5 cellular contexts compared by ENCODE assay signal in the genomic region with DNA sequence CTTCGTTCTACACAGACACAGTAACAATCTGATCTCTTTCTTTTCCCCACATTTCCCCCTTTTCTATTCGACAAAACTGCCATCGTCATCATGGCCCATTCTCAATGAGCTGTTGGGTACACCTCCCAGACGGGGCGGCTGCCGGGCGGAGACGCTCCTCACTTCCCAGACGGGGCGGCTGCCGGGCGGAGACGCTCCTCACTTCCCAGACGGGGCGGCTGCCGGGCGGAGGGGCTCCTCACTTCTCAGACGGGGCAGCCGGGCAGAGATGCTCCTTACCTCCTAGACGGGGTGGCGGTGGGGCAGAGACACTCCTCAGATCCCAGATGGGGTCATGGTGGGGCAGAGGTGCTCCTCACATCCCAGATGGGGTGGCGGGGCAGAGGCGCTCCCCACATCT. TPM values are rescaled to one million over a fixed set of nuclear protein-coding genes. Genes with fewer than 3 reads are reported as not detected.
DNase-seq lines count a peak whose midpoint lies in the region; ATAC-seq and TF ChIP-seq lines count a peak whose summit lies in the region.
"Not testable (repeated sequence)": the region's sequence is repeated elsewhere in the genome, so short reads cannot be mapped to it uniquely, and the experiment has no call there.

No MANE protein-coding gene starts in this region.

- H3K4me3 ChIP-seq in HEK293 (ENCODE audit: low read depth, low read length); WERI-Rb-1 (ENCODE audit: low read depth, low read length): not testable (repeated sequence)

- H3K36me3 ChIP-seq in HEK293 (ENCODE audit: control insufficient read depth in 2 of 2, insufficient read depth in 1 of 2, low read length in 2 of 2); WERI-Rb-1: not testable (repeated sequence)

- not testable (repeated sequence) for DNase-seq in T-helper 17 cell, WERI-Rb-1, glutamatergic neuron

- intact Hi-C loops in dendritic cell treated with granulocyte-macrophage colony-stimulating factor and Interleukin-4, amounts not matched to agents 40 ng/mL and 50 ng/mL, for 4 days (cut with micrococcal nuclease), result not testable (repeated sequence)

- H3K4me3 Mint-ChIP-seq in T-helper 17 cell; dendritic cell treated with granulocyte-macrophage colony-stimulating factor and Interleukin-4, amounts not matched to agents 40 ng/mL and 50 ng/mL, for 4 days; glutamatergic neuron (ENCODE audit: unreplicated experiment): not testable (repeated sequence)

- H3K36me3 Mint-ChIP-seq in T-helper 17 cell (ENCODE audit: low read depth); glutamatergic neuron (ENCODE audit: unreplicated experiment): not testable (repeated sequence)
- peaks cover 95% of the 10 kb centered on the region for H3K36me3 Mint-ChIP-seq in dendritic cell treated with granulocyte-macrophage colony-stimulating factor and Interleukin-4, amounts not matched to agents 40 ng/mL and 50 ng/mL, for 4 days (ENCODE audit: low read depth)

- H3K4me1 Mint-ChIP-seq in T-helper 17 cell (peaks cover 64% of the 10 kb centered on the region), glutamatergic neuron (ENCODE audit: low read depth, unreplicated experiment) (peaks cover 22% of the 10 kb centered on the region)
- H3K4me1 Mint-ChIP-seq in dendritic cell treated with granulocyte-macrophage colony-stimulating factor and Interleukin-4, amounts not matched to agents 40 ng/mL and 50 ng/mL, for 4 days (ENCODE audit: low read depth), result peaks cover 86% of the 10 kb centered on the region

- not testable (repeated sequence) for H3K27me3 ChIP-seq in WERI-Rb-1 (ENCODE audit: insufficient read depth, low read depth, severe bottlenecking)

- not testable (repeated sequence) for H3K27me3 Mint-ChIP-seq in T-helper 17 cell; dendritic cell treated with granulocyte-macrophage colony-stimulating factor and Interleukin-4, amounts not matched to agents 40 ng/mL and 50 ng/mL, for 4 days; glutamatergic neuron (ENCODE audit: unreplicated experiment)

- TF ChIP-seq CTCF in HEK293 (tag by site-specific recombination; IDR thresholded peaks at IDR 0.05); WERI-Rb-1 (IDR thresholded peaks at IDR 0.05; ENCODE audit: low read depth, low read length); glutamatergic neuron (IDR thresholded peaks at IDR 0.05; ENCODE audit: partially characterized antibody, unreplicated experiment): not testable (repeated sequence)

- peak overlapping the region; percentile 99 for H3K27ac Mint-ChIP-seq in T-helper 17 cell
- H3K27ac Mint-ChIP-seq in dendritic cell treated with granulocyte-macrophage colony-stimulating factor and Interleukin-4, amounts not matched to agents 40 ng/mL and 50 ng/mL, for 4 days, result peak overlapping the region; percentile 84
- H3K27ac Mint-ChIP-seq in glutamatergic neuron (ENCODE audit: unreplicated experiment), result peak overlapping the region; percentile 90

- H3K27ac ChIP-seq in HEK293 (ENCODE audit: extremely low read depth, low read depth, low read length), result not testable (repeated sequence)
- H3K27ac ChIP-seq in WERI-Rb-1, result peak overlapping the region; percentile 33; the same call in 1 of the 2 replicates

- POLR2A ChIA-PET in HEK293 (lab: Yijun Ruan, JAX), result not testable (repeated sequence)

- H3K4me1 ChIP-seq in HEK293 (ENCODE audit: control insufficient read depth, insufficient read depth, low read length), result not testable (repeated sequence)

- not testable (repeated sequence) for H3K9me3 Mint-ChIP-seq in dendritic cell treated with granulocyte-macrophage colony-stimulating factor and Interleukin-4, amounts not matched to agents 40 ng/mL and 50 ng/mL, for 4 days
- peaks cover 14% of the 10 kb centered on the region for H3K9me3 Mint-ChIP-seq in glutamatergic neuron (ENCODE audit: unreplicated experiment)

- ATAC-seq in T-helper 17 cell, result not testable (repeated sequence)

- CTCF ChIA-PET in HEK293 (lab: Yijun Ruan, JAX), result interaction anchor here (1.0 kb wide), 1 partner anchor 13 kb away, joined by 3 read pairs; no protein-coding TSS in a partner anchor

- H3K9me3 ChIP-seq in HEK293 (ENCODE audit: control insufficient read depth, insufficient read depth, low read depth, low read length); T-helper 17 cell (ENCODE audit: control insufficient read depth, low read length, poor library complexity, severe bottlenecking); WERI-Rb-1 (ENCODE audit: severe bottlenecking): not testable (repeated sequence)

TF ChIP-seq in HEK293, 187 proteins besides CTCF, POLR2A, EP300 and RAD21:
- peak; percentile 84 for TF ChIP-seq KLF1 (tag by site-specific recombination; IDR thresholded peaks at IDR 0.05)
TF ChIP-seq in HEK293: peak in this region for 1; not testable (repeated sequence) for 186.

RNA-seq across cellular contexts. Expression of a gene that starts 6.4 kb away (rescaled TPM):
- total RNA-seq in T-helper 17 cell, result 10 to 100 TPM; 25.6 to 37.2 TPM
- total RNA-seq in glutamatergic neuron (ENCODE audit: unreplicated experiment), result 31.9 TPM

RNA-seq across cellular contexts. Expression of a gene that starts 55.4 kb away (rescaled TPM):
- total RNA-seq in T-helper 17 cell (10 to 100 TPM; 81.1 to 94.8 TPM), glutamatergic neuron (ENCODE audit: unreplicated experiment) (39.0 TPM)
